Comparison of ENCODE assay signal across 15 cellular contexts in the genomic region with DNA sequence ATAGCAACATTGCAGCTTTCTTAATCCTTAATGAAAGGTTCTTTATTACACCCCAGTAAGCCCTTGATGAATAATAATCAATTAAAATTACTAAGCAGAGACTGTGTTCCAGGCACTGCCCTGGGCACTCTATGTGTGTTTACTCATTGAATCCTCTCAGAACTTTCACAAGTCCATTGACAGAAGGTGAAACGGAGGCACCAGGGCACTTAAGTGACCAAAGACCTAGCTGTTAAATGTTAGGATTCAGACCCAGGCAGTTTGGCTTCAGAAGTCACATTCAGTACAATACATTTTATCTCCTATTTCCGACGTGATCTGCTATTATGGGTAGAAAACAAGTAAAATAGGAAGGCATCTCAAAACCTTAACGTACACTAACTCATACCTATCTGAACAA. TPM values are rescaled to one million over a fixed set of nuclear protein-coding genes. Genes with fewer than 3 reads are reported as not detected.
DNase-seq lines count a peak whose midpoint lies in the region; ATAC-seq and TF ChIP-seq lines count a peak whose summit lies in the region.
"Had no signal": no experiment of that assay in that cellular context is flagged by ENCODE, and none has a peak within 500 bp of the region (broad histone marks: within the 10 kb centered on the region; RNA-seq: fewer than 3 reads in every experiment).

No MANE protein-coding gene starts in this region.

- H3K27me3 Mint-ChIP-seq in activated CD4-positive, alpha-beta T cell treated with anti-CD3 and anti-CD28 coated beads, Interleukin-2, amount 10 ng/mL, durations not matched to agents 24 days and 14 days: no peaks in the 10 kb centered on the region
- H3K27me3 Mint-ChIP-seq in activated B cell treated with CpG ODN at 0.5 μM for 24 hours: no peaks in the 10 kb centered on the region
- no peaks in the 10 kb centered on the region for H3K27me3 Mint-ChIP-seq in stimulated activated naive B cell treated with anti-CD40 and anti-IgM and Interleukin-4, amounts not matched to agents 10 μg/mL and 1 μg/mL and 100 μg/mL, for 72 hours

- CTCF ChIA-PET in activated B cell treated with CpG ODN at 0.5 μM for 24 hours (lab: Charles Lee): interaction anchor here (1.1 to 6.1 kb wide), 3 partner anchors 34 to 132 kb away, joined by 3 to 43 read pairs (median 9); no protein-coding TSS in a partner anchor

- peak overlapping the region; percentile 84 for H3K4me3 Mint-ChIP-seq in activated CD4-positive, alpha-beta T cell treated with anti-CD3 and anti-CD28 coated beads, Interleukin-2, amount 10 ng/mL, durations not matched to agents 24 days and 14 days
- H3K4me3 Mint-ChIP-seq in activated B cell treated with CpG ODN at 0.5 μM for 24 hours: peak overlapping the region; percentile 95
- peak overlapping the region; percentile 98 to 99 for H3K4me3 Mint-ChIP-seq in stimulated activated naive B cell treated with anti-CD40 and anti-IgM and Interleukin-4, amounts not matched to agents 10 μg/mL and 1 μg/mL and 100 μg/mL, for 72 hours
- H3K4me3 Mint-ChIP-seq: nephron had no signal

- H3K4me1 ChIP-seq in esophagus squamous epithelium (peaks cover 0 to 37% (median 9%) of the 10 kb centered on the region in 3 donors), left lung (peaks cover 0 to 56% of the 10 kb centered on the region in 2 donors), heart right ventricle (peaks cover 5 to 68% (median 17%) of the 10 kb centered on the region in 9 donors)

- TF ChIP-seq POLR2A in esophagus squamous epithelium (IDR thresholded peaks at IDR 0.05): no peak

- ATAC-seq in activated B cell treated with CpG ODN at 0.5 μM for 24 hours (ENCODE audit: low read depth) (no peak), left lung (no peak), heart right ventricle (no peak)
- ATAC-seq in stimulated activated naive B cell treated with anti-CD40 and anti-IgM and Interleukin-4, amounts not matched to agents 10 μg/mL and 1 μg/mL and 100 μg/mL, for 72 hours (replicated peaks): no peak
- ATAC-seq: HepG2, Panc1 had no signal

- H3K9me3 ChIP-seq in esophagus squamous epithelium (no peaks in the 10 kb centered on the region), left lung (no peaks in the 10 kb centered on the region), heart right ventricle (no peaks in the 10 kb centered on the region)

- intact Hi-C loops in activated CD4-positive, alpha-beta T cell treated with anti-CD3 and anti-CD28 coated beads, Interleukin-2, amount 10 ng/mL, durations not matched to agents 24 days and 14 days (cut with micrococcal nuclease): loop anchor here (1.0 kb wide), 1 partner anchor 8 kb away; no protein-coding TSS in a partner anchor
- intact Hi-C loops in activated B cell treated with CpG ODN at 0.5 μM for 24 hours (cut with micrococcal nuclease): no loop called here
- intact Hi-C loops in esophagus squamous epithelium (cut with DNase I): no loop called here
- intact Hi-C loops in left lung (cut with DNase I): no loop called here
- intact Hi-C loops in heart right ventricle (cut with DNase I): no loop called here

- peaks cover 0 to 20% (median 0%) of the 10 kb centered on the region in 3 donors for H3K36me3 ChIP-seq in esophagus squamous epithelium
- no peaks in the 10 kb centered on the region for H3K36me3 ChIP-seq in left lung
- H3K36me3 ChIP-seq in heart right ventricle: peaks cover 0 to 27% (median 0%) of the 10 kb centered on the region in 9 donors

- peaks cover 43% of the 10 kb centered on the region for H3K36me3 Mint-ChIP-seq in activated CD4-positive, alpha-beta T cell treated with anti-CD3 and anti-CD28 coated beads, Interleukin-2, amount 10 ng/mL, durations not matched to agents 24 days and 14 days (ENCODE audit: low read depth)
- H3K36me3 Mint-ChIP-seq in activated B cell treated with CpG ODN at 0.5 μM for 24 hours (ENCODE audit: low read depth): peaks cover 64% of the 10 kb centered on the region
- H3K36me3 Mint-ChIP-seq in stimulated activated naive B cell treated with anti-CD40 and anti-IgM and Interleukin-4, amounts not matched to agents 10 μg/mL and 1 μg/mL and 100 μg/mL, for 72 hours: peaks cover 53 to 78% of the 10 kb centered on the region in 2 donors

- WGBS in esophagus squamous epithelium, 2 donors: 62 to 79% methylated on average over 4 of the region's 4 CpGs
- 80 to 83% methylated on average over 4 of the region's 4 CpGs for WGBS in heart right ventricle, 2 donors

- H3K4me1 Mint-ChIP-seq in activated CD4-positive, alpha-beta T cell treated with anti-CD3 and anti-CD28 coated beads, Interleukin-2, amount 10 ng/mL, durations not matched to agents 24 days and 14 days: peaks cover 67% of the 10 kb centered on the region
- peaks cover 80% of the 10 kb centered on the region for H3K4me1 Mint-ChIP-seq in activated B cell treated with CpG ODN at 0.5 μM for 24 hours
- H3K4me1 Mint-ChIP-seq in stimulated activated naive B cell treated with anti-CD40 and anti-IgM and Interleukin-4, amounts not matched to agents 10 μg/mL and 1 μg/mL and 100 μg/mL, for 72 hours: peaks cover 45 to 66% of the 10 kb centered on the region in 2 donors

- peak overlapping the region in 3 of 4 donors; percentile 25 to 49 (median 32) for H3K4me3 ChIP-seq in esophagus squamous epithelium
- peak overlapping the region in 1 of 2 donors; percentile 31 for H3K4me3 ChIP-seq in left lung
- peak overlapping the region in 2 of 10 donors; percentile 11 to 52 for H3K4me3 ChIP-seq in heart right ventricle

- no peaks in the 10 kb centered on the region for H3K9me3 Mint-ChIP-seq in activated CD4-positive, alpha-beta T cell treated with anti-CD3 and anti-CD28 coated beads, Interleukin-2, amount 10 ng/mL, durations not matched to agents 24 days and 14 days
- H3K9me3 Mint-ChIP-seq in activated B cell treated with CpG ODN at 0.5 μM for 24 hours: no peaks in the 10 kb centered on the region
- H3K9me3 Mint-ChIP-seq in stimulated activated naive B cell treated with anti-CD40 and anti-IgM and Interleukin-4, amounts not matched to agents 10 μg/mL and 1 μg/mL and 100 μg/mL, for 72 hours: no peaks in the 10 kb centered on the region
- H3K9me3 Mint-ChIP-seq: nephron had no signal

- TF ChIP-seq CTCF in activated B cell treated with CpG ODN at 0.5 μM for 24 hours (IDR thresholded peaks at IDR 0.05): no peak
- TF ChIP-seq CTCF in esophagus squamous epithelium (IDR thresholded peaks at IDR 0.05): no peak
- no peak for TF ChIP-seq CTCF in left lung (IDR thresholded peaks at IDR 0.05)
- no peak for TF ChIP-seq CTCF in heart right ventricle (IDR thresholded peaks at IDR 0.05)

- POLR2A ChIA-PET in activated B cell treated with CpG ODN at 0.5 μM for 24 hours (lab: Charles Lee): interaction anchor here (0.9 to 5.2 kb wide), 16 partner anchors 12 to 302 kb away, joined by 3 to 75 read pairs (median 5); partner anchors contain the start of gene CLYBL

- H3K27ac Mint-ChIP-seq in activated CD4-positive, alpha-beta T cell treated with anti-CD3 and anti-CD28 coated beads, Interleukin-2, amount 10 ng/mL, durations not matched to agents 24 days and 14 days: peak overlapping the region; percentile 87
- H3K27ac Mint-ChIP-seq in activated B cell treated with CpG ODN at 0.5 μM for 24 hours: peak overlapping the region; percentile 93
- peak overlapping the region; percentile 98 for H3K27ac Mint-ChIP-seq in stimulated activated naive B cell treated with anti-CD40 and anti-IgM and Interleukin-4, amounts not matched to agents 10 μg/mL and 1 μg/mL and 100 μg/mL, for 72 hours
- H3K27ac Mint-ChIP-seq: nephron had no signal

- H3K27me3 ChIP-seq in esophagus squamous epithelium: no peaks in the 10 kb centered on the region
- H3K27me3 ChIP-seq in left lung: no peaks in the 10 kb centered on the region
- H3K27me3 ChIP-seq in heart right ventricle: no peaks in the 10 kb centered on the region
- H3K27me3 ChIP-seq: dorsolateral prefrontal cortex had no signal

- peak; percentile 68 for DNase-seq in activated CD4-positive, alpha-beta T cell treated with anti-CD3 and anti-CD28 coated beads, Interleukin-2, amount 10 ng/mL, durations not matched to agents 24 days and 14 days
- no peak for DNase-seq in activated CD4-positive, alpha-beta T cell treated with anti-CD3 and anti-CD28 coated beads, Interleukin-2, amount 50 U/mL, for 4 hours
- no peak for DNase-seq in activated B cell treated with CpG ODN at 0.5 μM for 24 hours
- no peak for DNase-seq in esophagus squamous epithelium (lab: John Stamatoyannopoulos, UW)
- no peak for DNase-seq in stimulated activated naive B cell treated with anti-CD40 and anti-IgM and Interleukin-4, amounts not matched to agents 10 μg/mL and 1 μg/mL and 100 μg/mL, for 72 hours
- DNase-seq in left lung: no peak
- DNase-seq in heart right ventricle: no peak
- DNase-seq in islet precursor cell: no peak
- DNase-seq: NCI-H1048, NCI-H226, trophoblast cell had no signal

- peak overlapping the region in 3 of 4 donors; percentile 56 to 77 (median 77) for H3K27ac ChIP-seq in esophagus squamous epithelium
- H3K27ac ChIP-seq in left lung: peak overlapping the region in 1 of 2 donors; percentile 34
- H3K27ac ChIP-seq in heart right ventricle: peak overlapping the region in 2 of 10 donors; percentile 7 to 89

RNA-seq across cellular contexts. Expression of gene GPR183, which starts 2.7 kb away (rescaled TPM):
- total RNA-seq in activated CD4-positive, alpha-beta T cell treated with anti-CD3 and anti-CD28 coated beads, Interleukin-2, amount 10 ng/mL, durations not matched to agents 24 days and 14 days: 36.8 and 37.1 TPM in 2 replicates
- total RNA-seq in activated B cell treated with CpG ODN at 0.5 μM for 24 hours (84.5 and 86.4 TPM in 2 replicates), esophagus squamous epithelium (1 to 10 TPM in 3 of 4 donors, under 1 TPM in 1; 0.53 to 9.5 (median 3.2) TPM), left lung (10 to 100 TPM in 1 of 2 donors, 1 to 10 TPM in 1; 7.4 to 10.9 TPM), heart right ventricle (1 to 10 TPM in 8 of 10 donors, under 1 TPM in 2; 0.49 to 8.6 (median 1.6) TPM)
- 1 to 10 TPM; 2.2 to 2.6 TPM for polyA plus RNA-seq in heart right ventricle
- total RNA-seq: HepG2 had no signal
- polyA plus RNA-seq: HepG2 had no signal

RNA-seq across cellular contexts. Expression of gene GPR18, which starts 46.4 kb away (rescaled TPM):
- total RNA-seq in activated CD4-positive, alpha-beta T cell treated with anti-CD3 and anti-CD28 coated beads, Interleukin-2, amount 10 ng/mL, durations not matched to agents 24 days and 14 days: 5.9 and 6.3 TPM in 2 replicates
- 29.0 and 32.4 TPM in 2 replicates for total RNA-seq in activated B cell treated with CpG ODN at 0.5 μM for 24 hours
- under 1 TPM in 1 of 4 donors, not detected in 3; 0.19 TPM for total RNA-seq in esophagus squamous epithelium
- under 1 TPM; 0.17 to 0.55 TPM for total RNA-seq in left lung
- total RNA-seq in heart right ventricle: under 1 TPM in 1 of 10 donors, not detected in 9; 0.95 TPM
- polyA plus RNA-seq in heart right ventricle: not detected
- total RNA-seq: dorsolateral prefrontal cortex, HepG2 had no signal
- polyA plus RNA-seq: HepG2 had no signal
